ENCODE assay signal across 8 cellular contexts in genomic region chr1:180631766-180632325, GRCh38. TPM values are rescaled to one million over a fixed set of nuclear protein-coding genes. Genes with fewer than 3 reads are reported as not detected.
A peak's percentile ranks its signal among the peaks of the same experiment; 100 is the strongest.
DNase-seq lines count a peak whose midpoint lies in the region; TF ChIP-seq lines count a peak whose summit lies in the region.

TSS of gene XPR1 (plus strand) at chr1:180632022. CDS start at chr1:180632202, 180 bp downstream.

- no peaks in the 10 kb centered on the region for H3K27me3 ChIP-seq in suprapubic skin

- no peaks in the 10 kb centered on the region for H3K36me3 Mint-ChIP-seq in HFFc6 (ENCODE audit: low read depth)
- peaks cover 4% of the 10 kb centered on the region for H3K36me3 Mint-ChIP-seq in activated naive CD4-positive, alpha-beta T cell treated with anti-CD3 and anti-CD28 coated beads, Interleukin-2, amount 10 ng/mL, durations not matched to agents 7 days and 5 days

- CTCF ChIA-PET in activated naive CD4-positive, alpha-beta T cell treated with anti-CD3 and anti-CD28 coated beads, Interleukin-2, amount 10 ng/mL, durations not matched to agents 7 days and 5 days (lab: Charles Lee): interaction anchor here (0.6 to 1.8 kb wide), 4 partner anchors 10 to 230 kb away, joined by 3 to 8 read pairs (median 5); no protein-coding TSS in a partner anchor

- H3K4me3 ChIP-seq in GM08714 (ENCODE audit: low read length) (peak within 1 kb of the TSS; percentile 84), NB4 (ENCODE audit: low read depth, low read length) (peak within 1 kb of the TSS; percentile 86), SK-N-MC (peak within 1 kb of the TSS; percentile 97), suprapubic skin (peak within 1 kb of the TSS; percentile 87)

- H3K4me1 Mint-ChIP-seq in HFFc6 (ENCODE audit: low read depth): peaks cover 15% of the 10 kb centered on the region
- peaks cover 6% of the 10 kb centered on the region for H3K4me1 Mint-ChIP-seq in activated naive CD4-positive, alpha-beta T cell treated with anti-CD3 and anti-CD28 coated beads, Interleukin-2, amount 10 ng/mL, durations not matched to agents 7 days and 5 days

- H3K9me3 Mint-ChIP-seq in HFFc6: no peaks in the 10 kb centered on the region
- no peaks in the 10 kb centered on the region for H3K9me3 Mint-ChIP-seq in activated naive CD4-positive, alpha-beta T cell treated with anti-CD3 and anti-CD28 coated beads, Interleukin-2, amount 10 ng/mL, durations not matched to agents 7 days and 5 days

- H3K27ac ChIP-seq in SK-N-MC (peak within 1 kb of the TSS; percentile 52; the same call in 1 of the 2 replicates), suprapubic skin (peak within 1 kb of the TSS; percentile 89)

- H3K9me3 ChIP-seq in SK-N-MC (ENCODE audit: low read depth, low read length) (no peaks in the 10 kb centered on the region), suprapubic skin (no peaks in the 10 kb centered on the region)

- H3K27ac Mint-ChIP-seq in HFFc6: peak within 1 kb of the TSS; percentile 78
- H3K27ac Mint-ChIP-seq in activated naive CD4-positive, alpha-beta T cell treated with anti-CD3 and anti-CD28 coated beads, Interleukin-2, amount 10 ng/mL, durations not matched to agents 7 days and 5 days: no peak within 1 kb of the TSS

- peaks cover 34% of the 10 kb centered on the region for H3K4me1 ChIP-seq in suprapubic skin

- 0% methylated on average over 10 of the region's 41 CpGs for WGBS in suprapubic skin

- no peak for TF ChIP-seq EP300 in suprapubic skin (IDR thresholded peaks at IDR 0.05)

- TF ChIP-seq POLR2A in NB4 (IDR thresholded peaks at IDR 0.05; ENCODE audit: extremely low read depth, insufficient read length) (peak; percentile 60), suprapubic skin (IDR thresholded peaks at IDR 0.05) (peak in 1 of 2 donors; percentile 82)

- peak; percentile 96 for DNase-seq in HFFc6
- DNase-seq in NB4 (ENCODE audit: low read depth): peak; percentile 98
- DNase-seq in SK-N-MC (ENCODE audit: low read depth, low spot score): peak; percentile 92
- DNase-seq in activated naive CD4-positive, alpha-beta T cell treated with anti-CD3 and anti-CD28 coated beads, Interleukin-2, amount 10 ng/mL, durations not matched to agents 7 days and 5 days: peak; percentile 99
- DNase-seq in germinal center (ENCODE audit: low spot score): peak; percentile 95
- peak; percentile 64 to 100 (median 97) for DNase-seq in nucleus accumbens (lab: John Stamatoyannopoulos, UW)
- DNase-seq in suprapubic skin (ENCODE audit: low spot score in 2 of 2): peak; percentile 99

- no peaks in the 10 kb centered on the region for H3K36me3 ChIP-seq in SK-N-MC (ENCODE audit: insufficient read depth, low read length)
- no peaks in the 10 kb centered on the region for H3K36me3 ChIP-seq in suprapubic skin

- peak; percentile 48 for TF ChIP-seq CTCF in HFFc6 (IDR thresholded peaks at IDR 0.05)
- no peak for TF ChIP-seq CTCF in NB4 (IDR thresholded peaks at IDR 0.05; ENCODE audit: low read depth, low read length)
- TF ChIP-seq CTCF in suprapubic skin (IDR thresholded peaks at IDR 0.05): peak; percentile 11 to 31

- peak within 1 kb of the TSS; percentile 49 for H3K9ac ChIP-seq in SK-N-MC (ENCODE audit: insufficient read length)

- no peaks in the 10 kb centered on the region for H3K27me3 Mint-ChIP-seq in HFFc6 (ENCODE audit: insufficient read depth)
- H3K27me3 Mint-ChIP-seq in activated naive CD4-positive, alpha-beta T cell treated with anti-CD3 and anti-CD28 coated beads, Interleukin-2, amount 10 ng/mL, durations not matched to agents 7 days and 5 days: peaks cover 10% of the 10 kb centered on the region

- no peak within 1 kb of the TSS for H3K4me3 Mint-ChIP-seq in HFFc6
- no peak within 1 kb of the TSS for H3K4me3 Mint-ChIP-seq in activated naive CD4-positive, alpha-beta T cell treated with anti-CD3 and anti-CD28 coated beads, Interleukin-2, amount 10 ng/mL, durations not matched to agents 7 days and 5 days

RNA-seq across cellular contexts. Expression of gene XPR1, which starts in this region (rescaled TPM):
- 10 to 100 TPM; 25.0 to 44.7 (median 34.0) TPM for total RNA-seq in HFFc6 (2021; fragmentation: NEBNext Ultra II Directional; extraction: Animal tissue kit (Norgen Biotek cat#: 25700))
- total RNA-seq in suprapubic skin: 10 to 100 TPM; 13.4 to 22.1 (median 14.9) TPM

Comparison
In these comparisons a context has a peak if more than half of its experiments do, and no peak if none do; other contexts are left out.
1. Peak in every context shown above with its lines: DNase-seq, H3K4me3 ChIP-seq and H3K27ac ChIP-seq.